In the genomic region with DNA sequence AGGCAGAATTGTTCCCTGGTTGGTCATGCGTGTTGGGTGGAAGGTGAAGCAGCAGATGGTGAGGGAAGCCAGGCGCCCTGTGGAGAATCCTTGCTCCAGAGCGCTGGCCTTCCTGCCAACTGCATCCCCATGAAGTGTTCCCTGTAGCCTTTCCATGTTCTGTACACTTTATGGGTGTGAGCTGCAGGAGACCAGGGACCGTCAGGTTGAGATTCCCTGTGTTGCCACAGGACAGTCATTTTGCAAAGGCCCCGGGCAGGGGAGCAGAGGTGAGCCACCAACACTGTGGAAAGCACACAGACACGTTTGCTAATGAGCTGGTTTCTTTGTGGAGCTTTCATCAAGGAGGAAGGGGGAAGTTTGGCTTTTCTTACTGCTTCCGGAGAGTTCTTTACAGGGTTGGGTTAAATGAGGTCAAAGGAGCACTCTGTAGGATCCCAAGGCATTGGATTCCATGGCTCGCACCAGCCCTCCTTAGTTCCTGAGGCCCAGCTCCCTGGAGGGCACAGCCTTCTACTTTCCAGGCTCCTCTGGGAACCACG, we compare ENCODE assay signal across 10 cellular contexts. TPM values are rescaled to one million over a fixed set of nuclear protein-coding genes. Genes with fewer than 3 reads are reported as not detected.
A peak's percentile ranks its signal among the peaks of the same experiment; 100 is the strongest.
DNase-seq lines count a peak whose midpoint lies in the region; ATAC-seq, FAIRE-seq and TF ChIP-seq lines count a peak whose summit lies in the region.
"Had no signal": no experiment of that assay in that cellular context is flagged by ENCODE, and none has a peak within 500 bp of the region (broad histone marks: within the 10 kb centered on the region; RNA-seq: fewer than 3 reads in every experiment).

No MANE protein-coding gene starts in this region.

- H3K27me3 Mint-ChIP-seq in WTC11 (ENCODE audit: low read depth), result no peaks in the 10 kb centered on the region

- no peaks in the 10 kb centered on the region for H3K9me3 Mint-ChIP-seq in WTC11

- peak overlapping the region; percentile 31 for H3K27ac Mint-ChIP-seq in WTC11

- no peak overlapping the region for H3K4me3 Mint-ChIP-seq in WTC11

- H3K4me3 ChIP-seq in left ventricle myocardium inferior (no peak overlapping the region), small intestine (ENCODE audit: low read depth in 1 of 2, low read length in 2 of 2) (no peak overlapping the region)

- CTCF ChIA-PET in WTC11 (lab: Charles Lee) (interaction anchor here (0.8 to 6.9 kb wide), 5 partner anchors 19 to 108 kb away, joined by 3 to 66 read pairs (median 9); a partner anchor contains a TSS), GM10248 (lab: Yijun Ruan, JAX) (interaction anchor here (1.2 to 3.8 kb wide), 5 partner anchors 9 to 41 kb away, joined by 3 to 30 read pairs (median 4); no protein-coding TSS in a partner anchor)

- no peaks in the 10 kb centered on the region for H3K9me3 ChIP-seq in left ventricle myocardium inferior (replicated peaks)
- no peaks in the 10 kb centered on the region for H3K9me3 ChIP-seq in small intestine (ENCODE audit: control insufficient read depth, low read depth)

- no peak for FAIRE-seq in small intestine (lab: Jason Lieb, UNC)
- FAIRE-seq: H54 had no signal

- H3K36me3 ChIP-seq in left ventricle myocardium inferior (peaks cover 24% of the 10 kb centered on the region), small intestine (ENCODE audit: control insufficient read depth in 2 of 2, insufficient read depth in 2 of 2, low read length in 2 of 2) (peaks cover 3 to 14% of the 10 kb centered on the region in 2 donors)

- TF ChIP-seq CTCF in WTC11 (IDR thresholded peaks at IDR 0.05) (no peak), left ventricle myocardium inferior (IDR thresholded peaks at IDR 0.05; ENCODE audit: borderline replicate concordance) (no peak), GM10248 (IDR thresholded peaks at IDR 0.05; ENCODE audit: control extremely low read depth, extremely low read depth, low read depth, missing control alignments) (no peak)

- no peaks in the 10 kb centered on the region for H3K27me3 ChIP-seq in left ventricle myocardium inferior (ENCODE audit: low read depth)
- H3K27me3 ChIP-seq in small intestine (ENCODE audit: control insufficient read depth in 2 of 2, insufficient read depth in 2 of 2, low read length in 2 of 2), result no peaks in the 10 kb centered on the region

- peaks cover 62% of the 10 kb centered on the region for H3K4me1 Mint-ChIP-seq in WTC11

- H3K27ac ChIP-seq in left ventricle myocardium inferior (replicated peaks) (peak overlapping the region; percentile 58), small intestine (ENCODE audit: low read depth in 1 of 2, low read length in 1 of 2) (peak overlapping the region; percentile 13 to 56)
- H3K27ac ChIP-seq: 22Rv1 had no signal

- intact Hi-C loops in left ventricle myocardium inferior (cut with micrococcal nuclease), result no loop called here

- peak; percentile 20 for DNase-seq in DMS 273 (lab: John Stamatoyannopoulos, UW; ENCODE audit: unreplicated experiment)
- DNase-seq in DMS 273 treated with DMSO at 0.1 percent for 48 hours (lab: John Stamatoyannopoulos, UW), result no peak
- no peak for DNase-seq in WTC11 (ENCODE audit: low spot score)
- no peak for DNase-seq in left ventricle myocardium inferior
- DNase-seq in small intestine, result no peak
- DNase-seq in GM10248 (ENCODE audit: extremely low spot score), result no peak
- no peak for DNase-seq in NCI-H345 treated with DMSO at 0.1 percent for 48 hours (lab: John Stamatoyannopoulos, UW; ENCODE audit: unreplicated experiment)

- H3K36me3 Mint-ChIP-seq in WTC11, result peaks cover 16% of the 10 kb centered on the region

- peaks cover 88% of the 10 kb centered on the region for H3K4me1 ChIP-seq in left ventricle myocardium inferior
- H3K4me1 ChIP-seq in small intestine (ENCODE audit: control insufficient read depth in 2 of 2, insufficient read depth in 1 of 2, low read depth in 1 of 2, low read length in 1 of 2), result peaks cover 8 to 15% of the 10 kb centered on the region in 2 donors

- WGBS in small intestine, 3 donors, result 56 to 75% (median 65%) methylated on average over 9 of the region's 9 CpGs

- POLR2A ChIA-PET in WTC11 (lab: Charles Lee) (interaction anchor here (2.1 kb wide), 1 partner anchor 13 kb away, joined by 5 read pairs; no protein-coding TSS in a partner anchor), GM10248 (lab: Yijun Ruan, JAX) (no interaction called here)

- peak; percentile 21; the same call in 1 of the 2 replicates for ATAC-seq in WTC11
- ATAC-seq in GM18519 (IDR thresholded peaks at IDR 0.05; ENCODE audit: low FRiP score, unreplicated experiment), result no peak

TF ChIP-seq in WTC11, 78 proteins besides CTCF, POLR2A, EP300 and RAD21:
- TF ChIP-seq ZNF232 (CRISPR knock-in tag; IDR thresholded peaks at IDR 0.05) (no peak), ATF1 (CRISPR knock-in tag; IDR thresholded peaks at IDR 0.05) (no peak), OVOL2 (CRISPR knock-in tag; IDR thresholded peaks at IDR 0.05; ENCODE audit: borderline replicate concordance) (no peak)
- TF ChIP-seq, protein P1, sequence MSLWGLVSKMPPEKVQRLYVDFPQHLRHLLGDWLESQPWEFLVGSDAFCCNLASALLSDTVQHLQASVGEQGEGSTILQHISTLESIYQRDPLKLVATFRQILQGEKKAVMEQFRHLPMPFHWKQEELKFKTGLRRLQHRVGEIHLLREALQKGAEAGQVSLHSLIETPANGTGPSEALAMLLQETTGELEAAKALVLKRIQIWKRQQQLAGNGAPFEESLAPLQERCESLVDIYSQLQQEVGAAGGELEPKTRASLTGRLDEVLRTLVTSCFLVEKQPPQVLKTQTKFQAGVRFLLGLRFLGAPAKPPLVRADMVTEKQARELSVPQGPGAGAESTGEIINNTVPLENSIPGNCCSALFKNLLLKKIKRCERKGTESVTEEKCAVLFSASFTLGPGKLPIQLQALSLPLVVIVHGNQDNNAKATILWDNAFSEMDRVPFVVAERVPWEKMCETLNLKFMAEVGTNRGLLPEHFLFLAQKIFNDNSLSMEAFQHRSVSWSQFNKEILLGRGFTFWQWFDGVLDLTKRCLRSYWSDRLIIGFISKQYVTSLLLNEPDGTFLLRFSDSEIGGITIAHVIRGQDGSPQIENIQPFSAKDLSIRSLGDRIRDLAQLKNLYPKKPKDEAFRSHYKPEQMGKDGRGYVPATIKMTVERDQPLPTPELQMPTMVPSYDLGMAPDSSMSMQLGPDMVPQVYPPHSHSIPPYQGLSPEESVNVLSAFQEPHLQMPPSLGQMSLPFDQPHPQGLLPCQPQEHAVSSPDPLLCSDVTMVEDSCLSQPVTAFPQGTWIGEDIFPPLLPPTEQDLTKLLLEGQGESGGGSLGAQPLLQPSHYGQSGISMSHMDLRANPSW (CRISPR knock-in tag; conservative IDR thresholded peaks at IDR 0.05; ENCODE audit: low read depth), result no peak
- TF ChIP-seq, protein P2, sequence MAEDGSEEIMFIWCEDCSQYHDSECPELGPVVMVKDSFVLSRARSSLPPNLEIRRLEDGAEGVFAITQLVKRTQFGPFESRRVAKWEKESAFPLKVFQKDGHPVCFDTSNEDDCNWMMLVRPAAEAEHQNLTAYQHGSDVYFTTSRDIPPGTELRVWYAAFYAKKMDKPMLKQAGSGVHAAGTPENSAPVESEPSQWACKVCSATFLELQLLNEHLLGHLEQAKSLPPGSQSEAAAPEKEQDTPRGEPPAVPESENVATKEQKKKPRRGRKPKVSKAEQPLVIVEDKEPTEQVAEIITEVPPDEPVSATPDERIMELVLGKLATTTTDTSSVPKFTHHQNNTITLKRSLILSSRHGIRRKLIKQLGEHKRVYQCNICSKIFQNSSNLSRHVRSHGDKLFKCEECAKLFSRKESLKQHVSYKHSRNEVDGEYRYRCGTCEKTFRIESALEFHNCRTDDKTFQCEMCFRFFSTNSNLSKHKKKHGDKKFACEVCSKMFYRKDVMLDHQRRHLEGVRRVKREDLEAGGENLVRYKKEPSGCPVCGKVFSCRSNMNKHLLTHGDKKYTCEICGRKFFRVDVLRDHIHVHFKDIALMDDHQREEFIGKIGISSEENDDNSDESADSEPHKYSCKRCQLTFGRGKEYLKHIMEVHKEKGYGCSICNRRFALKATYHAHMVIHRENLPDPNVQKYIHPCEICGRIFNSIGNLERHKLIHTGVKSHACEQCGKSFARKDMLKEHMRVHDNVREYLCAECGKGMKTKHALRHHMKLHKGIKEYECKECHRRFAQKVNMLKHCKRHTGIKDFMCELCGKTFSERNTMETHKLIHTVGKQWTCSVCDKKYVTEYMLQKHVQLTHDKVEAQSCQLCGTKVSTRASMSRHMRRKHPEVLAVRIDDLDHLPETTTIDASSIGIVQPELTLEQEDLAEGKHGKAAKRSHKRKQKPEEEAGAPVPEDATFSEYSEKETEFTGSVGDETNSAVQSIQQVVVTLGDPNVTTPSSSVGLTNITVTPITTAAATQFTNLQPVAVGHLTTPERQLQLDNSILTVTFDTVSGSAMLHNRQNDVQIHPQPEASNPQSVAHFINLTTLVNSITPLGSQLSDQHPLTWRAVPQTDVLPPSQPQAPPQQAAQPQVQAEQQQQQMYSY (CRISPR knock-in tag; IDR thresholded peaks at IDR 0.05), result no peak
- TF ChIP-seq, protein P3, sequence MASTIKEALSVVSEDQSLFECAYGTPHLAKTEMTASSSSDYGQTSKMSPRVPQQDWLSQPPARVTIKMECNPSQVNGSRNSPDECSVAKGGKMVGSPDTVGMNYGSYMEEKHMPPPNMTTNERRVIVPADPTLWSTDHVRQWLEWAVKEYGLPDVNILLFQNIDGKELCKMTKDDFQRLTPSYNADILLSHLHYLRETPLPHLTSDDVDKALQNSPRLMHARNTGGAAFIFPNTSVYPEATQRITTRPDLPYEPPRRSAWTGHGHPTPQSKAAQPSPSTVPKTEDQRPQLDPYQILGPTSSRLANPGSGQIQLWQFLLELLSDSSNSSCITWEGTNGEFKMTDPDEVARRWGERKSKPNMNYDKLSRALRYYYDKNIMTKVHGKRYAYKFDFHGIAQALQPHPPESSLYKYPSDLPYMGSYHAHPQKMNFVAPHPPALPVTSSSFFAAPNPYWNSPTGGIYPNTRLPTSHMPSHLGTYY (CRISPR knock-in tag; IDR thresholded peaks at IDR 0.05), result no peak

RNA-seq across cellular contexts. Expression of a gene that starts 32.1 kb away (rescaled TPM):
- 64.0 to 73.5 TPM (median 72.1 TPM) in 3 replicates for total RNA-seq in WTC11 (2021)
- 33.4 TPM for total RNA-seq in left ventricle myocardium inferior
- 10 to 100 TPM in 1 of 3 donors, 1 to 10 TPM in 2; 7.4 to 56.5 (median 8.4) TPM for polyA plus RNA-seq in small intestine

RNA-seq across cellular contexts. Expression of a gene that starts 51.5 kb away (rescaled TPM):
- total RNA-seq in WTC11 (2021) (0.04 to 0.09 TPM in 2 of 3 replicates, not detected in the other), left ventricle myocardium inferior (not detected)
- under 1 TPM in 1 of 3 donors, not detected in 2; 0.09 TPM for polyA plus RNA-seq in small intestine
